ENCODE assay signal across 9 cellular contexts in genomic region chr14:104604461-104605449, GRCh38. TPM values are rescaled to one million over a fixed set of nuclear protein-coding genes. Genes with fewer than 3 reads are reported as not detected.
DNase-seq lines count a peak whose midpoint lies in the region; ATAC-seq, FAIRE-seq and TF ChIP-seq lines count a peak whose summit lies in the region.
"Had no signal": no experiment of that assay in that cellular context is flagged by ENCODE, and none has a peak within 500 bp of the region (broad histone marks: within the 10 kb centered on the region; RNA-seq: fewer than 3 reads in every experiment).

Gene TMEM179 (minus strand): TSS chr14:104604772. CDS start chr14:104604741, 31 bp downstream.

- BruUV-seq in mammary epithelial cell (replicated peaks; lab: Mats Ljungman, UMichigan) = no TSS peak

- no peak within 1 kb of the TSS for H3K27ac ChIP-seq in mammary epithelial cell (ENCODE audit: insufficient read depth, low read depth, low read length)
- H3K27ac ChIP-seq: ascending aorta had no signal

- H3K9ac ChIP-seq in mammary epithelial cell (ENCODE audit: insufficient read depth, low read length) = no peak within 1 kb of the TSS

- H3K79me2 ChIP-seq in mammary epithelial cell (ENCODE audit: insufficient read depth, low read length) = no peaks in the 10 kb centered on the region

- no peaks in the 10 kb centered on the region for H3K9me3 ChIP-seq in mammary epithelial cell (replicated peaks; ENCODE audit: insufficient read depth, low read length)
- H3K9me3 ChIP-seq: ascending aorta had no signal

- peak within 1 kb of the TSS; percentile 11 for H3K4me2 ChIP-seq in mammary epithelial cell (ENCODE audit: insufficient read depth, low read depth, low read length)

- no peaks in the 10 kb centered on the region for H3K36me3 ChIP-seq in mammary epithelial cell (ENCODE audit: insufficient read depth, low read length)
- H3K36me3 ChIP-seq: ascending aorta had no signal

- dilution Hi-C loops in mammary epithelial cell (cut with HindIII; ENCODE audit: low sequenced_read_pairs) = no loop called here

- peak; percentile 6 to 11 for DNase-seq in stimulated activated CD4-positive, alpha-beta T cell treated with anti-CD3 and anti-CD28 coated beads, Interleukin-2, amount 100 ng/mL, for 48 hours
- DNase-seq in stimulated activated CD4-positive, alpha-beta T cell treated with anti-CD3 and anti-CD28 coated beads, Interleukin-4, amount 100 ng/mL, for 1 hour = no peak
- DNase-seq in mammary epithelial cell = peak; percentile 12
- DNase-seq in left kidney (ENCODE audit: low read depth, low spot score) = peak; percentile 90
- DNase-seq in urothelium cell line (ENCODE audit: low spot score) = peak; percentile 72
- no peak for DNase-seq in MV-4-11 (lab: John Stamatoyannopoulos, UW)

- H2AFZ ChIP-seq in mammary epithelial cell (ENCODE audit: low read depth, low read length) = no peak within 1 kb of the TSS

- H4K20me1 ChIP-seq in mammary epithelial cell (ENCODE audit: insufficient read depth, low read length) = peaks cover 3% of the 10 kb centered on the region

- TF ChIP-seq CTCF in mammary epithelial cell (conservative IDR thresholded peaks at IDR 0.05 in 1 of 2, IDR thresholded peaks at IDR 0.05 in 1 of 2; ENCODE audit: extremely low read depth in 1 of 2, insufficient read depth in 1 of 2, low read depth in 1 of 2, low read length in 2 of 2) = no peak

- no peak for FAIRE-seq in urothelium cell line (lab: Jason Lieb, UNC)

- CTCF ChIA-PET in mammary epithelial cell (lab: Charles Lee; ENCODE audit: low non-redundant PET) = no interaction called here

- WGBS in mammary epithelial cell (ENCODE audit: low coverage, missing lambda C conversion rate) = 12% methylated on average over 8 of the region's 91 CpGs

- peaks cover 13% of the 10 kb centered on the region for H3K27me3 ChIP-seq in mammary epithelial cell (ENCODE audit: insufficient read depth, low read length)
- H3K27me3 ChIP-seq: ascending aorta had no signal

- H3K4me3 ChIP-seq in mammary epithelial cell (replicated peaks in 1 of 3; ENCODE audit: insufficient read depth in 1 of 3, low read depth in 2 of 3, low read length in 3 of 3) = no peak within 1 kb of the TSS
- H3K4me3 ChIP-seq: ascending aorta had no signal

- ATAC-seq in HG02763 (IDR thresholded peaks at IDR 0.05; ENCODE audit: unreplicated experiment) = no peak
- ATAC-seq in HG03135 (IDR thresholded peaks at IDR 0.05; ENCODE audit: unreplicated experiment) = no peak

- intact Hi-C loops in mammary epithelial cell (cut with micrococcal nuclease) = no loop called here

- no peaks in the 10 kb centered on the region for H3K4me1 ChIP-seq in mammary epithelial cell (ENCODE audit: insufficient read depth, low read length)

- in situ Hi-C loops in mammary epithelial cell (cut with MboI; ENCODE audit: low sequenced_read_pairs in 2 of 2) = no loop called here

RNA-seq across cellular contexts. Expression of gene TMEM179, which starts in this region (rescaled TPM):
- under 1 TPM in 1 of 2 donors, not detected in 1; 0.68 TPM for total RNA-seq in mammary epithelial cell
- polyA plus RNA-seq in mammary epithelial cell = not detected
- polyA minus RNA-seq in mammary epithelial cell = 1.9 TPM
- total RNA-seq: ascending aorta had no signal

Comparison
In these comparisons a context has a peak if more than half of its experiments do, and no peak if none do; other contexts are left out.
1. DNase-seq: peak in stimulated activated CD4-positive, alpha-beta T cell treated with anti-CD3 and anti-CD28 coated beads, Interleukin-2, amount 100 ng/mL, for 48 hours (2 of 2), mammary epithelial cell (single experiment), left kidney (single experiment) and urothelium cell line (single experiment); none in stimulated activated CD4-positive, alpha-beta T cell treated with anti-CD3 and anti-CD28 coated beads, Interleukin-4, amount 100 ng/mL, for 1 hour (single experiment) and MV-4-11 (single experiment).